Comparison of ENCODE assay signal across 16 cellular contexts in the genomic region with DNA sequence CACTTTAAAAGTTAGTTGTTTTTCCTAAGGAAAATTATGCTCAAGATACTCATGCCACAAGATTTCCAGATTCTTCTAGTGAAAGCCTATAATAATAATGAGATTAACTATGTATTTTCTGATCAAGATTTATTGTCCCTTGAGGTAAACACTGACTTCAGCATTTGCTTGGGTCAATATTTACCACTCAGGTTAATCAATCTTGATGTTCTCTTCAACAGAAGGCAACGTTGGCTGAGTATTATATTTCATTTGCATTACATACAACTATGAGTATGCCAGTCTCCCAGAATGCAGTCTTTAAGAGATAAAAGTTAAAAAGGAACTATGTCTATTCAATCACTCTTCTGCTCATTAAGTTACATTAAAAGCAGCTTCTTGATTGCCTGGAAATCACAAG.
A peak's percentile ranks its signal among the peaks of the same experiment; 100 is the strongest.
DNase-seq lines count a peak whose midpoint lies in the region; ATAC-seq, FAIRE-seq and TF ChIP-seq lines count a peak whose summit lies in the region.
"Had no signal": no experiment of that assay in that cellular context is flagged by ENCODE, and none has a peak within 500 bp of the region (broad histone marks: within the 10 kb centered on the region; RNA-seq: fewer than 3 reads in every experiment).

No MANE protein-coding gene starts in this region.

- H3K27ac ChIP-seq in Karpas-422 (ENCODE audit: low read length), result peak overlapping the region; percentile 12
- H3K27ac ChIP-seq in small intestine (ENCODE audit: low read depth in 1 of 2, low read length in 1 of 2), result no peak overlapping the region
- H3K27ac ChIP-seq: A549, GM23248, HL-60 had no signal

- no peak overlapping the region for H3K9ac ChIP-seq in Karpas-422 (ENCODE audit: low read length)
- H3K9ac ChIP-seq: GM23248 had no signal

- CTCF ChIA-PET in MCF 10A (lab: Yijun Ruan, JAX), result interaction anchor here (0.7 kb wide), 1 partner anchor 61 kb away, joined by 3 read pairs; no protein-coding TSS in a partner anchor

- 21 to 48% (median 32%) methylated on average over 1 of the region's 1 CpG for WGBS in small intestine, 3 donors

- no peak overlapping the region for H2AFZ ChIP-seq in Karpas-422 (ENCODE audit: low read length)
- H2AFZ ChIP-seq: GM23248 had no signal

- intact Hi-C loops in MCF 10A (cut with micrococcal nuclease), result no loop called here

- H3K36me3 ChIP-seq in Karpas-422 (ENCODE audit: insufficient read depth, low read length), result peaks cover 80% of the 10 kb centered on the region
- H3K36me3 ChIP-seq in small intestine (ENCODE audit: control insufficient read depth in 2 of 2, insufficient read depth in 2 of 2, low read length in 2 of 2), result peaks cover 0 to 7% of the 10 kb centered on the region in 2 donors

- H3K27ac Mint-ChIP-seq in MCF 10A (ENCODE audit: low read depth, unreplicated experiment), result no peak overlapping the region
- H3K27ac Mint-ChIP-seq: CD14-positive monocyte; CD8-positive, alpha-beta T cell had no signal

- no peaks in the 10 kb centered on the region for H3K27me3 Mint-ChIP-seq in MCF 10A (ENCODE audit: insufficient read depth, unreplicated experiment)

- no peaks in the 10 kb centered on the region for H3K9me3 Mint-ChIP-seq in MCF 10A (ENCODE audit: unreplicated experiment)
- H3K9me3 Mint-ChIP-seq: CD8-positive, alpha-beta T cell had no signal

- no peaks in the 10 kb centered on the region for H3K9me2 ChIP-seq in Karpas-422 (replicated peaks; ENCODE audit: insufficient read depth, low read length)

- no peak for FAIRE-seq in small intestine (lab: Jason Lieb, UNC)
- FAIRE-seq: A549 had no signal

- TF ChIP-seq CTCF in MCF 10A (IDR thresholded peaks at IDR 0.05; ENCODE audit: unreplicated experiment), result no peak

- H3K4me3 ChIP-seq in Karpas-422 (ENCODE audit: low read length) (no peak overlapping the region), small intestine (ENCODE audit: low read depth in 1 of 2, low read length in 2 of 2) (no peak overlapping the region)
- H3K4me3 ChIP-seq: A549, GM23248 had no signal

- no peak overlapping the region for H3K4me3 Mint-ChIP-seq in MCF 10A (ENCODE audit: unreplicated experiment)
- H3K4me3 Mint-ChIP-seq: CD14-positive monocyte; CD8-positive, alpha-beta T cell had no signal

- no peak overlapping the region for H3K4me2 ChIP-seq in Karpas-422 (ENCODE audit: low read depth, low read length, poor library complexity, severe bottlenecking)
- H3K4me2 ChIP-seq: A549 had no signal

- H3K4me1 ChIP-seq in Karpas-422 (ENCODE audit: low read length) (peaks cover 15% of the 10 kb centered on the region), small intestine (ENCODE audit: control insufficient read depth in 2 of 2, insufficient read depth in 1 of 2, low read depth in 1 of 2, low read length in 1 of 2) (no peaks in the 10 kb centered on the region)
- H3K4me1 ChIP-seq: A549 had no signal

- ATAC-seq in left lobe of liver (peak; percentile 67), GM21515 (IDR thresholded peaks at IDR 0.05; ENCODE audit: unreplicated experiment) (no peak)
- ATAC-seq: A549; CD8-positive, alpha-beta T cell had no signal

- H3K9me3 ChIP-seq in Karpas-422 (ENCODE audit: low read length) (no peaks in the 10 kb centered on the region), small intestine (ENCODE audit: control insufficient read depth, low read depth) (no peaks in the 10 kb centered on the region)

- BruUV-seq in MCF 10A (replicated peaks; lab: Mats Ljungman, UMichigan), result no TSS peak

- DNase-seq in T47D (ENCODE audit: low read depth in 1 of 2, low spot score in 1 of 2) (peak; percentile 24 to 29), MCF 10A (ENCODE audit: unreplicated experiment) (no peak), Karpas-422 (no peak), left lobe of liver (ENCODE audit: low spot score) (no peak), small intestine (peak; percentile 7)
- DNase-seq in stimulated activated CD4-positive, alpha-beta T cell treated with anti-CD3 and anti-CD28 coated beads, Interleukin-12 subunit alpha, Interleukin-12 subunit beta, amount 100 ng/mL, for 4 hours, result no peak
- DNase-seq: CD8-positive, alpha-beta T cell; COR-L47; DMS153; GF-D8; GM23248; H7 had no signal

- H3K27me3 ChIP-seq in Karpas-422 (ENCODE audit: low read length), result no peaks in the 10 kb centered on the region
- no peaks in the 10 kb centered on the region for H3K27me3 ChIP-seq in small intestine (ENCODE audit: control insufficient read depth in 2 of 2, insufficient read depth in 2 of 2, low read length in 2 of 2)

- peaks cover 62% of the 10 kb centered on the region for H3K79me2 ChIP-seq in Karpas-422 (ENCODE audit: low read length)

- H3K4me1 Mint-ChIP-seq in MCF 10A (ENCODE audit: insufficient read depth, unreplicated experiment), result no peaks in the 10 kb centered on the region
- H3K4me1 Mint-ChIP-seq: CD14-positive monocyte had no signal

- no peaks in the 10 kb centered on the region for H3K36me3 Mint-ChIP-seq in MCF 10A (ENCODE audit: insufficient read depth, unreplicated experiment)

- H4K20me1 ChIP-seq in Karpas-422 (ENCODE audit: insufficient read depth, low read depth, low read length), result no peaks in the 10 kb centered on the region

- in situ Hi-C loops in T47D (cut with HindIII; ENCODE audit: low pct_unique_long_range_greater_than_20kb, low sequenced_read_pairs), result no loop called here

- POLR2A ChIA-PET in MCF 10A (lab: Yijun Ruan, JAX), result no interaction called here

Comparison
In these comparisons a context has a peak if more than half of its experiments do, and no peak if none do; other contexts are left out.
1. DNase-seq: peak in T47D (2 of 2) and small intestine (single experiment); none in MCF 10A (single experiment), Karpas-422 (single experiment), left lobe of liver (single experiment) and stimulated activated CD4-positive, alpha-beta T cell treated with anti-CD3 and anti-CD28 coated beads, Interleukin-12 subunit alpha, Interleukin-12 subunit beta, amount 100 ng/mL, for 4 hours (single experiment).